In the genomic region with DNA sequence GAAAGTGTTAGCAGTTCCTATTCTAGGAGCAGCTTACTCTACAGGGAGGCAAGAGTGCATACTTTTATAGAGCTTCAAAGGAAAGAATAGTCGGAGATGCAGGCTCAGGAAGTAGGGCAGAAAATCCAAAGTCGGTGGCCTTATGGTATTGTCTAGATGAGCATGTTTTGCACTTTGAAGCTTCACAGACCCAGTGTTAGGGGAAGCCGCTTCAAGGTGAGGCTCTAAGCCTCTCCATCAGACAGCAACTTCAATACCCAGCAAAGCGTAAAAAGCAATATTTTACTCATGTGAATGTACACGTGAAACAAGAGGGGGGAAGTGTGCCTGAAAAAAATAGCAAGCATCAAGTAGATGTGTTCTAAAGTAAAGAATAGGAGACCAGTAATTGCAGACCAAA, we compare ENCODE assay signal across 15 cellular contexts.
DNase-seq lines count a peak whose midpoint lies in the region; ATAC-seq lines count a peak whose summit lies in the region.
"Had no signal": no experiment of that assay in that cellular context is flagged by ENCODE, and none has a peak within 500 bp of the region (broad histone marks: within the 10 kb centered on the region; RNA-seq: fewer than 3 reads in every experiment).

No MANE protein-coding gene starts in this region.

- H3K27ac ChIP-seq in CD8-positive, alpha-beta memory T cell (ENCODE audit: low read depth, low read length), result no peak overlapping the region
- H3K27ac ChIP-seq: breast epithelium, C4-2B, SJCRH30, vagina had no signal

- POLR2A ChIA-PET in CD8-positive, alpha-beta memory T cell (lab: Charles Lee), result interaction anchor here (0.6 to 6.1 kb wide), 5 partner anchors 19 to 236 kb away, joined by 3 to 55 read pairs (median 7); a partner anchor contains a TSS
- POLR2A ChIA-PET in activated naive CD8-positive, alpha-beta T cell treated with anti-CD3 and anti-CD28 coated beads, Interleukin-2, amount 10 ng/mL, durations not matched to agents 7 days and 5 days (lab: Charles Lee), result interaction anchor here (1.0 to 10.4 kb wide), 8 partner anchors 9 to 236 kb away, joined by 3 to 275 read pairs (median 14); a partner anchor contains a TSS

- H3K4me3 ChIP-seq in CD8-positive, alpha-beta memory T cell (ENCODE audit: low read length), result no peak overlapping the region
- H3K4me3 ChIP-seq: breast epithelium, SJCRH30, vagina had no signal

- no peaks in the 10 kb centered on the region for H3K27me3 Mint-ChIP-seq in T-helper 1 cell treated with Interleukin-12 subunit alpha and Interleukin-12 subunit beta and Interleukin-4 antibody, amounts not matched to agents 30 μg/mL and 1 μg/mL, for 36 hours (ENCODE audit: low read depth)
- no peaks in the 10 kb centered on the region for H3K27me3 Mint-ChIP-seq in CD8-positive, alpha-beta memory T cell
- H3K27me3 Mint-ChIP-seq in activated naive CD8-positive, alpha-beta T cell treated with anti-CD3 and anti-CD28 coated beads, Interleukin-2, amount 10 ng/mL, durations not matched to agents 7 days and 5 days, result no peaks in the 10 kb centered on the region

- peaks cover 6% of the 10 kb centered on the region for H3K9me3 Mint-ChIP-seq in T-helper 1 cell treated with Interleukin-12 subunit alpha and Interleukin-12 subunit beta and Interleukin-4 antibody, amounts not matched to agents 30 μg/mL and 1 μg/mL, for 36 hours
- no peaks in the 10 kb centered on the region for H3K9me3 Mint-ChIP-seq in CD8-positive, alpha-beta memory T cell
- H3K9me3 Mint-ChIP-seq in activated naive CD8-positive, alpha-beta T cell treated with anti-CD3 and anti-CD28 coated beads, Interleukin-2, amount 10 ng/mL, durations not matched to agents 7 days and 5 days, result peaks cover 1% of the 10 kb centered on the region

- CTCF ChIA-PET in CD8-positive, alpha-beta memory T cell (lab: Charles Lee), result interaction anchor here (0.7 to 7.7 kb wide), 47 partner anchors 8 to 1084 kb away, joined by 3 to 213 read pairs (median 5); a partner anchor contains a TSS

- peaks cover 14% of the 10 kb centered on the region for H3K36me3 Mint-ChIP-seq in T-helper 1 cell treated with Interleukin-12 subunit alpha and Interleukin-12 subunit beta and Interleukin-4 antibody, amounts not matched to agents 30 μg/mL and 1 μg/mL, for 36 hours (ENCODE audit: low read depth)
- H3K36me3 Mint-ChIP-seq in CD8-positive, alpha-beta memory T cell, result no peaks in the 10 kb centered on the region
- H3K36me3 Mint-ChIP-seq in activated naive CD8-positive, alpha-beta T cell treated with anti-CD3 and anti-CD28 coated beads, Interleukin-2, amount 10 ng/mL, durations not matched to agents 7 days and 5 days, result peaks cover 3% of the 10 kb centered on the region

- no peaks in the 10 kb centered on the region for H3K9me3 ChIP-seq in CD8-positive, alpha-beta memory T cell (ENCODE audit: low read length)
- H3K9me3 ChIP-seq: breast epithelium, SJCRH30, vagina had no signal

- H3K4me1 Mint-ChIP-seq in T-helper 1 cell treated with Interleukin-12 subunit alpha and Interleukin-12 subunit beta and Interleukin-4 antibody, amounts not matched to agents 30 μg/mL and 1 μg/mL, for 36 hours (ENCODE audit: low read depth), result peaks cover 76% of the 10 kb centered on the region
- H3K4me1 Mint-ChIP-seq in CD8-positive, alpha-beta memory T cell, result peaks cover 70 to 84% (median 72%) of the 10 kb centered on the region in 3 donors
- peaks cover 60% of the 10 kb centered on the region for H3K4me1 Mint-ChIP-seq in activated naive CD8-positive, alpha-beta T cell treated with anti-CD3 and anti-CD28 coated beads, Interleukin-2, amount 10 ng/mL, durations not matched to agents 7 days and 5 days

- no peak for ATAC-seq in activated naive CD8-positive, alpha-beta T cell treated with anti-CD3 and anti-CD28 coated beads, Interleukin-2, amount 10 ng/mL, durations not matched to agents 7 days and 5 days (ENCODE audit: low read depth)
- no peak for ATAC-seq in GM21526 (IDR thresholded peaks at IDR 0.05; ENCODE audit: low FRiP score, unreplicated experiment)

- H3K27me3 ChIP-seq in CD8-positive, alpha-beta memory T cell (ENCODE audit: insufficient read depth, low read length, poor library complexity, severe bottlenecking), result no peaks in the 10 kb centered on the region
- H3K27me3 ChIP-seq: breast epithelium, vagina had no signal

- DNase-seq in T-helper 1 cell, result no peak
- peak in 1 of 5 donors; percentile 52 for DNase-seq in CD8-positive, alpha-beta memory T cell
- DNase-seq in NCI-H128 (lab: John Stamatoyannopoulos, UW; ENCODE audit: unreplicated experiment), result peak; percentile 72
- no peak for DNase-seq in activated naive CD8-positive, alpha-beta T cell treated with anti-CD3 and anti-CD28 coated beads, Interleukin-2, amount 10 ng/mL, durations not matched to agents 7 days and 5 days
- DNase-seq in iPS-NIHi11 (ENCODE audit: low spot score), result no peak
- no peak for DNase-seq in NCI-H526 treated with DMSO at 0.1 percent for 48 hours (lab: John Stamatoyannopoulos, UW)
- DNase-seq: cortex of kidney, NCI-H2107, NCI-H748 treated with DMSO at 0.1 percent for 48 hours had no signal

- peaks cover 61% of the 10 kb centered on the region for H3K4me1 ChIP-seq in CD8-positive, alpha-beta memory T cell (ENCODE audit: insufficient read depth, low read length)
- H3K4me1 ChIP-seq: breast epithelium, SJCRH30, vagina had no signal

- H3K36me3 ChIP-seq in CD8-positive, alpha-beta memory T cell (ENCODE audit: insufficient read depth, low read length), result no peaks in the 10 kb centered on the region
- H3K36me3 ChIP-seq: breast epithelium, SJCRH30, vagina had no signal

- H3K4me3 Mint-ChIP-seq in T-helper 1 cell treated with Interleukin-12 subunit alpha and Interleukin-12 subunit beta and Interleukin-4 antibody, amounts not matched to agents 30 μg/mL and 1 μg/mL, for 36 hours, result peak overlapping the region; percentile 52
- peak overlapping the region in 1 of 7 donors; percentile 70 for H3K4me3 Mint-ChIP-seq in CD8-positive, alpha-beta memory T cell
- H3K4me3 Mint-ChIP-seq in activated naive CD8-positive, alpha-beta T cell treated with anti-CD3 and anti-CD28 coated beads, Interleukin-2, amount 10 ng/mL, durations not matched to agents 7 days and 5 days, result peak overlapping the region; percentile 59

- H3K27ac Mint-ChIP-seq in T-helper 1 cell treated with Interleukin-12 subunit alpha and Interleukin-12 subunit beta and Interleukin-4 antibody, amounts not matched to agents 30 μg/mL and 1 μg/mL, for 36 hours, result peak overlapping the region; percentile 98
- peak overlapping the region; percentile 60 to 93 (median 88) for H3K27ac Mint-ChIP-seq in CD8-positive, alpha-beta memory T cell
- peak overlapping the region; percentile 95 for H3K27ac Mint-ChIP-seq in activated naive CD8-positive, alpha-beta T cell treated with anti-CD3 and anti-CD28 coated beads, Interleukin-2, amount 10 ng/mL, durations not matched to agents 7 days and 5 days
